In genomic region chr13:99968521-99969367, GRCh38 we compare ENCODE assay signal across 8 cellular contexts. TPM values are rescaled to one million over a fixed set of nuclear protein-coding genes. Genes with fewer than 3 reads are reported as not detected.
A peak's percentile ranks its signal among the peaks of the same experiment; 100 is the strongest.
DNase-seq lines count a peak whose midpoint lies in the region; ATAC-seq, FAIRE-seq and TF ChIP-seq lines count a peak whose summit lies in the region.

No MANE protein-coding gene starts in this region.

- in situ Hi-C loops in G401 (cut with HindIII; ENCODE audit: low sequenced_read_pairs): no loop called here

- H3K36me3 Mint-ChIP-seq in CD4-positive, CD25-positive, alpha-beta regulatory T cell: peaks cover 4% of the 10 kb centered on the region
- peaks cover 3% of the 10 kb centered on the region for H3K36me3 Mint-ChIP-seq in nephron (ENCODE audit: low read depth)

- ATAC-seq in CD4-positive, CD25-positive, alpha-beta regulatory T cell (ENCODE audit: low read depth in 2 of 2): no peak

- intact Hi-C loops in colonic mucosa (cut with DNase I): no loop called here

- peaks cover 13 to 20% of the 10 kb centered on the region in 2 experiments for H3K9me3 ChIP-seq in CD4-positive, CD25-positive, alpha-beta regulatory T cell (ENCODE audit: control insufficient read depth in 2 of 2, low read length in 2 of 2)
- no peaks in the 10 kb centered on the region for H3K9me3 ChIP-seq in colonic mucosa

- peak overlapping the region in 2 of 3 donors; percentile 60 to 85 for H3K27ac Mint-ChIP-seq in CD4-positive, CD25-positive, alpha-beta regulatory T cell
- peak overlapping the region in 2 of 3 experiments; percentile 25 to 80 for H3K27ac Mint-ChIP-seq in nephron

- H3K9ac ChIP-seq in colonic mucosa (ENCODE audit: low read depth in 2 of 2, low read length in 2 of 2): no peak overlapping the region

- peaks cover 0 to 27% (median 15%) of the 10 kb centered on the region in 4 donors for H3K4me1 Mint-ChIP-seq in CD4-positive, CD25-positive, alpha-beta regulatory T cell
- peaks cover 23% of the 10 kb centered on the region for H3K4me1 Mint-ChIP-seq in nephron

- peaks cover 38% of the 10 kb centered on the region for H3K4me1 ChIP-seq in CD4-positive, CD25-positive, alpha-beta regulatory T cell (ENCODE audit: control insufficient read depth, insufficient read depth, low read length, poor library complexity, severe bottlenecking)
- H3K4me1 ChIP-seq in colonic mucosa: peaks cover 9% of the 10 kb centered on the region

- peaks cover 53% of the 10 kb centered on the region for H3K27me3 ChIP-seq in CD4-positive, CD25-positive, alpha-beta regulatory T cell (ENCODE audit: control insufficient read depth, insufficient read depth, low read length)
- peaks cover 86% of the 10 kb centered on the region for H3K27me3 ChIP-seq in colonic mucosa

- H3K4me3 Mint-ChIP-seq in CD4-positive, CD25-positive, alpha-beta regulatory T cell: peak overlapping the region; percentile 86 to 95 (median 87)
- peak overlapping the region; percentile 82 to 90 (median 86) for H3K4me3 Mint-ChIP-seq in nephron

- no peak overlapping the region for H3K4me3 ChIP-seq in CD4-positive, CD25-positive, alpha-beta regulatory T cell (ENCODE audit: low read depth, low read length)
- H3K4me3 ChIP-seq in colonic mucosa: peak overlapping the region; percentile 19

- TF ChIP-seq CTCF in colonic mucosa (IDR thresholded peaks at IDR 0.05) (no peak), nephron (IDR thresholded peaks at IDR 0.05; ENCODE audit: unreplicated experiment in 3 of 3) (no peak), D721Med (IDR thresholded peaks at IDR 0.05; ENCODE audit: insufficient read depth, missing control alignments) (no peak)

- H3K36me3 ChIP-seq in CD4-positive, CD25-positive, alpha-beta regulatory T cell (ENCODE audit: control insufficient read depth, insufficient read depth, low read length): no peaks in the 10 kb centered on the region
- H3K36me3 ChIP-seq in colonic mucosa: no peaks in the 10 kb centered on the region

- H3K9me3 Mint-ChIP-seq in CD4-positive, CD25-positive, alpha-beta regulatory T cell: peaks cover 0 to 18% (median 5%) of the 10 kb centered on the region in 7 donors
- H3K9me3 Mint-ChIP-seq in nephron: no peaks in the 10 kb centered on the region

- DNase-seq in CD4-positive, CD25-positive, alpha-beta regulatory T cell: no peak
- DNase-seq in M059J (ENCODE audit: low read depth): peak; percentile 32
- DNase-seq in colonic mucosa: peak; percentile 58
- no peak for DNase-seq in GOT3 (lab: John Stamatoyannopoulos, UW)
- no peak for DNase-seq in DMS153 treated with DMSO at 0.1 percent for 48 hours (lab: John Stamatoyannopoulos, UW; ENCODE audit: unreplicated experiment)
- no peak for DNase-seq in G401 (ENCODE audit: low spot score)
- DNase-seq in D721Med (ENCODE audit: insufficient read length, low spot score): no peak

- FAIRE-seq in D721Med (lab: Jason Lieb, UNC): no peak

- no peak overlapping the region for H3K27ac ChIP-seq in CD4-positive, CD25-positive, alpha-beta regulatory T cell (ENCODE audit: insufficient read depth, low read length, poor library complexity, severe bottlenecking)
- H3K27ac ChIP-seq in colonic mucosa: no peak overlapping the region

- H3K27me3 Mint-ChIP-seq in CD4-positive, CD25-positive, alpha-beta regulatory T cell: peaks cover 74% of the 10 kb centered on the region
- peaks cover 88% of the 10 kb centered on the region for H3K27me3 Mint-ChIP-seq in nephron (ENCODE audit: low read depth)

RNA-seq across cellular contexts. Expression of gene ZIC5, which starts 2.8 kb away (rescaled TPM):
- not detected for total RNA-seq in CD4-positive, CD25-positive, alpha-beta regulatory T cell
- polyA plus RNA-seq in CD4-positive, CD25-positive, alpha-beta regulatory T cell: not detected
- total RNA-seq in M059J (2014; rRNA removed; shearing (Covaris generic)): 0.07 TPM in 1 of 2 replicates, not detected in the other
- under 1 TPM in 1 of 2 donors, not detected in 1; 0.10 TPM for total RNA-seq in colonic mucosa
- 7.1 and 10.1 TPM in 2 replicates for total RNA-seq in G401 (2014; rRNA removed; shearing (Covaris generic))

RNA-seq across cellular contexts. Expression of gene ZIC2, which starts 12.8 kb away (rescaled TPM):
- total RNA-seq in CD4-positive, CD25-positive, alpha-beta regulatory T cell: not detected
- polyA plus RNA-seq in CD4-positive, CD25-positive, alpha-beta regulatory T cell: not detected
- total RNA-seq in M059J (2014; rRNA removed; shearing (Covaris generic)): 0.05 and 0.44 TPM in 2 replicates
- under 1 TPM; 0.11 to 0.82 TPM for total RNA-seq in colonic mucosa
- 10.0 and 16.8 TPM in 2 replicates for total RNA-seq in G401 (2014; rRNA removed; shearing (Covaris generic))

Comparison
In these comparisons a context has a peak if more than half of its experiments do, and no peak if none do; other contexts are left out.
1. DNase-seq: peak in M059J (single experiment) and colonic mucosa (single experiment); none in CD4-positive, CD25-positive, alpha-beta regulatory T cell (0 of 3), GOT3 (single experiment), DMS153 treated with DMSO at 0.1 percent for 48 hours (single experiment), G401 (single experiment) and D721Med (single experiment).